ENCODE assay signal across 18 cellular contexts in the genomic region with DNA sequence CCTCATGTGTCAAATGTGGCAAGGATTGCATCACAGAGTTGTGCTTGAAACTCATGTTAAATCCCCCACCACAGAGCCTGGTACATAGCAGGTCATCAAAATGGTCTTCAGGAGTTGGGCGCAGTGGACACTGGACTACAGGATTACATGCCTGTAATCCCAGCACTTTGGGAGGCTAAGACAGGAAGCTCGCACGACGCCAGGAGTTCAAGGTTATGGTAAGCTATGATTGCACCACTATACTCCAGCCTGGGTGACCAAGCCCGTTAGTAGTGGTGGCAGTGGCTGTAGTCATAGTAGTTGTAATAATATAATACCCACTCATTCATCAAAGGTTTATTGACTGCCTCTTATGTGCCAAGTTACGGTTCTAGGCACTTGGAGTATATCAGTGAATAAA.
A peak's percentile ranks its signal among the peaks of the same experiment; 100 is the strongest.
DNase-seq lines count a peak whose midpoint lies in the region; ATAC-seq, FAIRE-seq and TF ChIP-seq lines count a peak whose summit lies in the region.
"Had no signal": no experiment of that assay in that cellular context is flagged by ENCODE, and none has a peak within 500 bp of the region (broad histone marks: within the 10 kb centered on the region; RNA-seq: fewer than 3 reads in every experiment).

No MANE protein-coding gene starts in this region.

- 87% methylated on average over 6 of the region's 6 CpGs for WGBS in HepG2 (ENCODE audit: low lambda C conversion rate)
- 80 to 92% methylated on average over 6 of the region's 6 CpGs for WGBS in sigmoid colon, 2 donors

- POLR2A ChIA-PET in CD4-positive, alpha-beta T cell (lab: Charles Lee) = no interaction called here
- POLR2A ChIA-PET in HepG2 (lab: Yijun Ruan, JAX) = interaction anchor here (1.4 to 4.1 kb wide), 7 partner anchors 9 to 129 kb away, joined by 4 to 35 read pairs (median 6); no protein-coding TSS in a partner anchor

- H4K20me1 ChIP-seq in HepG2 (ENCODE audit: insufficient read depth, low read length) = no peaks in the 10 kb centered on the region
- H4K20me1 ChIP-seq: BLaER1 treated with 17β-estradiol and CSF1 and Interleukin-3, amounts not matched to agents 10 nM and 100 nM had no signal

- FAIRE-seq in HepG2 (lab: Jason Lieb, UNC) = no peak
- FAIRE-seq: D721Med, G401.6, GM12891 had no signal

- intact Hi-C loops in CD4-positive, alpha-beta T cell (cut with DNase I, micrococcal nuclease) = loop anchor here in 1 of 2 experiments (5.0 kb wide), 1 partner anchor 229 kb away; no protein-coding TSS in a partner anchor
- intact Hi-C loops in HepG2 (cut with micrococcal nuclease; ENCODE audit: unreplicated experiment) = no loop called here
- intact Hi-C loops in sigmoid colon (cut with DNase I) = no loop called here
- intact Hi-C loops in dorsolateral prefrontal cortex (cut with DNase I) = no loop called here

- no peaks in the 10 kb centered on the region for H3K27me3 ChIP-seq in CD4-positive, alpha-beta T cell (ENCODE audit: control insufficient read depth, insufficient read depth, low read length)
- H3K27me3 ChIP-seq in HepG2 (ENCODE audit: control insufficient read depth in 1 of 2, insufficient read depth in 2 of 2, low read length in 2 of 2) = no peaks in the 10 kb centered on the region
- no peaks in the 10 kb centered on the region for H3K27me3 ChIP-seq in sigmoid colon
- no peaks in the 10 kb centered on the region for H3K27me3 ChIP-seq in dorsolateral prefrontal cortex
- H3K27me3 ChIP-seq: BLaER1 treated with 17β-estradiol and CSF1 and Interleukin-3, amounts not matched to agents 10 nM and 100 nM had no signal

- H3K9me3 Mint-ChIP-seq in CD4-positive, alpha-beta T cell = no peaks in the 10 kb centered on the region
- H3K9me3 Mint-ChIP-seq in type B pancreatic cell = no peaks in the 10 kb centered on the region
- H3K9me3 Mint-ChIP-seq: GM23338 had no signal

- no TSS peak for BruUV-seq in HepG2 (replicated peaks; lab: Mats Ljungman, UMichigan)

- no peak for ATAC-seq in CD4-positive, alpha-beta T cell (ENCODE audit: poor library complexity)
- ATAC-seq in HepG2 = no peak
- ATAC-seq: GM23338 had no signal

- TF ChIP-seq RAD21 in HepG2 (CRISPR knock-in tag; IDR thresholded peaks at IDR 0.05) = no peak

- in situ Hi-C loops in HepG2 (cut with HindIII; ENCODE audit: extremely low pct_ligation_motif_present, low pct_unique_long_range_greater_than_20kb) = no loop called here

- TF ChIP-seq POLR2A in HepG2 (IDR thresholded peaks at IDR 0.05; ENCODE audit: insufficient read depth in 1 of 2, low read depth in 2 of 2, low read length in 2 of 2) (no peak), sigmoid colon (IDR thresholded peaks at IDR 0.05) (no peak)

- no peaks in the 10 kb centered on the region for H3K36me3 Mint-ChIP-seq in CD4-positive, alpha-beta T cell (ENCODE audit: low read depth)
- no peaks in the 10 kb centered on the region for H3K36me3 Mint-ChIP-seq in type B pancreatic cell
- H3K36me3 Mint-ChIP-seq: CD4-positive, alpha-beta memory T cell had no signal

- H3K36me3 ChIP-seq in HepG2 (replicated peaks in 1 of 2; ENCODE audit: control insufficient read depth in 1 of 2, insufficient read depth in 2 of 2, low read length in 2 of 2) (no peaks in the 10 kb centered on the region), sigmoid colon (no peaks in the 10 kb centered on the region)
- H3K36me3 ChIP-seq: BLaER1 treated with 17β-estradiol and CSF1 and Interleukin-3, amounts not matched to agents 10 nM and 100 nM had no signal

- H3K4me3 Mint-ChIP-seq in CD4-positive, alpha-beta T cell = no peak overlapping the region
- no peak overlapping the region for H3K4me3 Mint-ChIP-seq in type B pancreatic cell
- H3K4me3 Mint-ChIP-seq: GM23338 had no signal

- H3K4me1 ChIP-seq in HepG2 (ENCODE audit: insufficient read depth, low read length) (peaks cover 79% of the 10 kb centered on the region), sigmoid colon (peaks cover 0 to 2% (median under 1%) of the 10 kb centered on the region in 4 donors)

- no peak for TF ChIP-seq CTCF in CD4-positive, alpha-beta T cell (IDR thresholded peaks at IDR 0.05)
- TF ChIP-seq CTCF in HepG2 (CRISPR knock-in tag; IDR thresholded peaks at IDR 0.05) (no peak), sigmoid colon (IDR thresholded peaks at IDR 0.05) (no peak), type B pancreatic cell (conservative IDR thresholded peaks at IDR 0.05) (no peak), dorsolateral prefrontal cortex (IDR thresholded peaks at IDR 0.05 in 54 of 56, conservative IDR thresholded peaks at IDR 0.05 in 2 of 56; ENCODE audit: low read depth in 1 of 56, partially characterized antibody in 56 of 56) (no peak)

- no peaks in the 10 kb centered on the region for H3K9me3 ChIP-seq in CD4-positive, alpha-beta T cell (ENCODE audit: control insufficient read depth, low read length)
- H3K9me3 ChIP-seq in HepG2 (ENCODE audit: low read length) (no peaks in the 10 kb centered on the region), sigmoid colon (no peaks in the 10 kb centered on the region)
- H3K9me3 ChIP-seq: BLaER1 treated with 17β-estradiol and CSF1 and Interleukin-3, amounts not matched to agents 10 nM and 100 nM had no signal

- H3K4me2 ChIP-seq in HepG2 (ENCODE audit: low read depth, low read length) = no peak overlapping the region
- H3K4me2 ChIP-seq: GM23338 had no signal

- H3K27ac ChIP-seq in CD4-positive, alpha-beta T cell (ENCODE audit: low read depth, low read length) = no peak overlapping the region
- no peak overlapping the region for H3K27ac ChIP-seq in HepG2 (ENCODE audit: extremely low read length, insufficient read depth, low read length)
- H3K27ac ChIP-seq in sigmoid colon = no peak overlapping the region
- H3K27ac ChIP-seq in dorsolateral prefrontal cortex = no peak overlapping the region

- H2AFZ ChIP-seq in HepG2 (ENCODE audit: low read length) = no peak overlapping the region
- H2AFZ ChIP-seq: GM23338 had no signal

- H3K4me1 Mint-ChIP-seq in CD4-positive, alpha-beta T cell (ENCODE audit: low read depth) = peaks cover 47% of the 10 kb centered on the region
- peaks cover 62% of the 10 kb centered on the region for H3K4me1 Mint-ChIP-seq in type B pancreatic cell (ENCODE audit: unreplicated experiment)

- H3K27me3 Mint-ChIP-seq in CD4-positive, alpha-beta T cell = no peaks in the 10 kb centered on the region
- H3K27me3 Mint-ChIP-seq in type B pancreatic cell = no peaks in the 10 kb centered on the region
- H3K27me3 Mint-ChIP-seq: CD4-positive, alpha-beta memory T cell had no signal

- CTCF ChIA-PET in CD4-positive, alpha-beta T cell (lab: Charles Lee) = no interaction called here
- CTCF ChIA-PET in HepG2 (lab: Yijun Ruan, JAX; ENCODE audit: low intra/inter-chr PET ratio, low total read pairs) = no interaction called here

- H3K9ac ChIP-seq in HepG2 (ENCODE audit: insufficient read depth, low read depth, low read length) = no peak overlapping the region
- H3K9ac ChIP-seq: BLaER1 treated with 17β-estradiol and CSF1 and Interleukin-3, amounts not matched to agents 10 nM and 100 nM had no signal

- H3K4me3 ChIP-seq in HepG2 (replicated peaks in 1 of 3; ENCODE audit: insufficient read depth in 1 of 3, low read depth in 2 of 3, low read length in 3 of 3) (no peak overlapping the region), sigmoid colon (no peak overlapping the region), dorsolateral prefrontal cortex (no peak overlapping the region)
- H3K4me3 ChIP-seq: BLaER1 treated with 17β-estradiol and CSF1 and Interleukin-3, amounts not matched to agents 10 nM and 100 nM; GM23338 had no signal

- peak overlapping the region; percentile 83 for H3K27ac Mint-ChIP-seq in CD4-positive, alpha-beta T cell
- no peak overlapping the region for H3K27ac Mint-ChIP-seq in type B pancreatic cell
- H3K27ac Mint-ChIP-seq: GM23338 had no signal

- DNase-seq in activated effector memory CD4-positive, alpha-beta T cell treated with anti-CD3 and anti-CD28 coated beads, Interleukin-2, amount 50 U/mL, for 16 hours = peak; percentile 38
- DNase-seq in activated effector memory CD4-positive, alpha-beta T cell treated with Interleukin-2 at 50 U/mL for 16 hours = no peak
- DNase-seq in CD4-positive, alpha-beta T cell = no peak
- DNase-seq in HepG2 (ENCODE audit: low spot score) (no peak), sigmoid colon (peak; percentile 46), type B pancreatic cell (ENCODE audit: extremely low spot score, unreplicated experiment) (no peak), dorsolateral prefrontal cortex (no peak)
- DNase-seq: ACHN; CD4-positive, alpha-beta memory T cell; DMS153; DMS79 treated with DMSO at 0.1 percent for 48 hours; EL; H7 had no signal

- no peaks in the 10 kb centered on the region for H3K79me2 ChIP-seq in HepG2 (ENCODE audit: insufficient read depth, low read length)

- TF ChIP-seq EP300 in HepG2 (IDR thresholded peaks at IDR 0.05; ENCODE audit: low read depth in 2 of 2, low read length in 2 of 2) = no peak
- no peak for TF ChIP-seq EP300 in HepG2 (CRISPR knock-in tag; IDR thresholded peaks at IDR 0.05; ENCODE audit: borderline replicate concordance)
- TF ChIP-seq EP300 in sigmoid colon (IDR thresholded peaks at IDR 0.05) = no peak

TF ChIP-seq in HepG2, 621 proteins besides CTCF, POLR2A, EP300 and RAD21 (continues in another document):
- TF ChIP-seq ZNF724P (CRISPR knock-in tag; IDR thresholded peaks at IDR 0.05; ENCODE audit: borderline replicate concordance) (no peak), ATAD3A (CRISPR knock-in tag; IDR thresholded peaks at IDR 0.05) (no peak), NR2C2 (CRISPR knock-in tag; IDR thresholded peaks at IDR 0.05; ENCODE audit: borderline replicate concordance) (0 out of 2 replicates have a peak, but pooled peaks have one; percentile 29), ZBTB42 (CRISPR knock-in tag; IDR thresholded peaks at IDR 0.05) (0 out of 2 replicates have a peak, but pooled peaks have one; percentile 56), KDM5A (IDR thresholded peaks at IDR 0.05; ENCODE audit: borderline replicate concordance, low read length) (no peak), ZBTB33 (CRISPR knock-in tag; IDR thresholded peaks at IDR 0.05) (peak; percentile 85), HNRNPH1 (optimal IDR thresholded peaks at IDR 0.05; ENCODE audit: low read depth, low read length) (no peak), CEBPB (IDR thresholded peaks at IDR 0.05; ENCODE audit: borderline replicate concordance, low read depth, low read length) (peak; percentile 0; the same call in 1 of the 2 replicates), RARA (CRISPR knock-in tag; IDR thresholded peaks at IDR 0.05) (peak; percentile 61)

Comparison
In these comparisons a context has a peak if more than half of its experiments do, and no peak if none do; other contexts are left out.
1. DNase-seq: peak in activated effector memory CD4-positive, alpha-beta T cell treated with anti-CD3 and anti-CD28 coated beads, Interleukin-2, amount 50 U/mL, for 16 hours (single experiment) and sigmoid colon (single experiment); none in activated effector memory CD4-positive, alpha-beta T cell treated with Interleukin-2 at 50 U/mL for 16 hours (single experiment), CD4-positive, alpha-beta T cell (0 of 10), HepG2 (single experiment), type B pancreatic cell (single experiment) and dorsolateral prefrontal cortex (0 of 10).